ENCODE assay signal across 15 cellular contexts in genomic region chr1:87358219-87358618, GRCh38.
"Had no signal": no experiment of that assay in that cellular context is flagged by ENCODE, and none has a peak within 500 bp of the region (broad histone marks: within the 10 kb centered on the region; RNA-seq: fewer than 3 reads in every experiment).

No MANE protein-coding gene starts in this region.

- DNase-seq: activated CD4-positive, alpha-beta T cell treated with anti-CD3 and anti-CD28 coated beads, Interleukin-2, amount 10 ng/mL, durations not matched to agents 7 days and 5 days; activated CD4-positive, CD25-positive, alpha-beta regulatory T cell; activated effector memory CD4-positive, alpha-beta T cell treated with anti-CD3 and anti-CD28 coated beads, Interleukin-2, amount 50 U/mL, for 16 hours; activated T-cell treated with anti-CD3 and anti-CD28 coated beads, Interleukin-2, amount 50 U/mL, for 24 hours; colonic mucosa; foreskin melanocyte; heart left ventricle; mesendoderm; ovary; stimulated activated CD4-positive, alpha-beta T cell treated with anti-CD3 and anti-CD28 coated beads, Interleukin-2, amount 100 ng/mL, for 48 hours; T-helper 17 cell; testis; upper lobe of right lung had no signal

- H3K4me3 ChIP-seq: ascending aorta, colonic mucosa, heart left ventricle, neural progenitor cell, ovary, testis, upper lobe of right lung had no signal
